1 cellular context compared by ENCODE assay signal in the genomic region with DNA sequence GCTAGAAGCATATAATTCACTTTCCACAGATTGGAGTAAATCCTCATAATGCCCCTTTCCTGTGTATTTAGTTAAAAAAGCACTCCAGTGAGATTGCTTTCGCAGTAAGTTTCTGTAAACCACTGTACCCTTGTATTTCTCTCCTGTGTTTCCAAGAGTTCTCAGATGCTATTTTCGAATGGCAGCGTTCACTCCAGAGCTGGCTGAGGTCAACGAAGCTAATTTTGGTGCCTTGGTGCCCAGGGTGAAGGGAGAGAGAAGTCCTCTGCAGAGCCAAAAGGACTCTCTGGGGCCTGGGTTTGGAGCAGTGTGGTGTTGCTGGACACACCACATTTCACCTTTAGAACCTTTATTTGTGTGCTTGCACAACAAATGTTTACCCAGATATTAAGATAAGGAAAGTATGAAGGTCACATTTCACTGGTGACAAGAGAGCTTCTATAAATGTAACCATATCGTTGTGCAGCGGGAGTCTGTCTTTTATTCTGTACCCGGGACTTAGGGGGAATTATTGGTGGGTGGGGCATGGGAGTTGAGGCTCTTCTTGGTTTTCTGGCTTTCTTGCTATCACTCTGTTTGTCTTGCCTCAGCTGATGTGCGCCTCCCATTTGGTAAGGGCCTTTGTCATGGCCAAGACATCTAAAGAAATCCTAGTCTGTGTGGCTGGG.
TF ChIP-seq lines count a peak whose summit lies in the region.

No MANE protein-coding gene starts in this region.

TF ChIP-seq in HepG2, 621 proteins besides CTCF, POLR2A, EP300 and RAD21 (continued from another document):
- TF ChIP-seq, protein P1, sequence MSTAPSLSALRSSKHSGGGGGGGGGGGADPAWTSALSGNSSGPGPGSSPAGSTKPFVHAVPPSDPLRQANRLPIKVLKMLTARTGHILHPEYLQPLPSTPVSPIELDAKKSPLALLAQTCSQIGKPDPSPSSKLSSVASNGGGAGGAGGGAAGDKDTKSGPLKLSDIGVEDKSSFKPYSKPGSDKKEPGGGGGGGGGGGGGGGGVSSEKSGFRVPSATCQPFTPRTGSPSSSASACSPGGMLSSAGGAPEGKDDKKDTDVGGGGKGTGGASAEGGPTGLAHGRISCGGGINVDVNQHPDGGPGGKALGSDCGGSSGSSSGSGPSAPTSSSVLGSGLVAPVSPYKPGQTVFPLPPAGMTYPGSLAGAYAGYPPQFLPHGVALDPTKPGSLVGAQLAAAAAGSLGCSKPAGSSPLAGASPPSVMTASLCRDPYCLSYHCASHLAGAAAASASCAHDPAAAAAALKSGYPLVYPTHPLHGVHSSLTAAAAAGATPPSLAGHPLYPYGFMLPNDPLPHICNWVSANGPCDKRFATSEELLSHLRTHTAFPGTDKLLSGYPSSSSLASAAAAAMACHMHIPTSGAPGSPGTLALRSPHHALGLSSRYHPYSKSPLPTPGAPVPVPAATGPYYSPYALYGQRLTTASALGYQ (CRISPR knock-in tag; IDR thresholded peaks at IDR 0.05), result peak; percentile 94
- peak; percentile 86 for TF ChIP-seq MEIS2 (CRISPR knock-in tag; IDR thresholded peaks at IDR 0.05)
- TF ChIP-seq SYNCRIP (IDR thresholded peaks at IDR 0.05; ENCODE audit: insufficient read depth, low read depth, low read length), result no peak
- no peak for TF ChIP-seq KLF13 (CRISPR knock-in tag; IDR thresholded peaks at IDR 0.05)
- TF ChIP-seq REPIN1 (CRISPR knock-in tag; IDR thresholded peaks at IDR 0.05; ENCODE audit: borderline replicate concordance, low read depth), result peak; percentile 74; the same call in 1 of the 2 replicates
- TF ChIP-seq ZNF782 (CRISPR knock-in tag; IDR thresholded peaks at IDR 0.05; ENCODE audit: borderline replicate concordance), result no peak; the same call in 1 of the 2 replicates
- TF ChIP-seq, protein P2, sequence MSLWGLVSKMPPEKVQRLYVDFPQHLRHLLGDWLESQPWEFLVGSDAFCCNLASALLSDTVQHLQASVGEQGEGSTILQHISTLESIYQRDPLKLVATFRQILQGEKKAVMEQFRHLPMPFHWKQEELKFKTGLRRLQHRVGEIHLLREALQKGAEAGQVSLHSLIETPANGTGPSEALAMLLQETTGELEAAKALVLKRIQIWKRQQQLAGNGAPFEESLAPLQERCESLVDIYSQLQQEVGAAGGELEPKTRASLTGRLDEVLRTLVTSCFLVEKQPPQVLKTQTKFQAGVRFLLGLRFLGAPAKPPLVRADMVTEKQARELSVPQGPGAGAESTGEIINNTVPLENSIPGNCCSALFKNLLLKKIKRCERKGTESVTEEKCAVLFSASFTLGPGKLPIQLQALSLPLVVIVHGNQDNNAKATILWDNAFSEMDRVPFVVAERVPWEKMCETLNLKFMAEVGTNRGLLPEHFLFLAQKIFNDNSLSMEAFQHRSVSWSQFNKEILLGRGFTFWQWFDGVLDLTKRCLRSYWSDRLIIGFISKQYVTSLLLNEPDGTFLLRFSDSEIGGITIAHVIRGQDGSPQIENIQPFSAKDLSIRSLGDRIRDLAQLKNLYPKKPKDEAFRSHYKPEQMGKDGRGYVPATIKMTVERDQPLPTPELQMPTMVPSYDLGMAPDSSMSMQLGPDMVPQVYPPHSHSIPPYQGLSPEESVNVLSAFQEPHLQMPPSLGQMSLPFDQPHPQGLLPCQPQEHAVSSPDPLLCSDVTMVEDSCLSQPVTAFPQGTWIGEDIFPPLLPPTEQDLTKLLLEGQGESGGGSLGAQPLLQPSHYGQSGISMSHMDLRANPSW (CRISPR knock-in tag; IDR thresholded peaks at IDR 0.05; ENCODE audit: borderline replicate concordance), result peak; percentile 33; the same call in 1 of the 2 replicates
- TF ChIP-seq, protein P3, sequence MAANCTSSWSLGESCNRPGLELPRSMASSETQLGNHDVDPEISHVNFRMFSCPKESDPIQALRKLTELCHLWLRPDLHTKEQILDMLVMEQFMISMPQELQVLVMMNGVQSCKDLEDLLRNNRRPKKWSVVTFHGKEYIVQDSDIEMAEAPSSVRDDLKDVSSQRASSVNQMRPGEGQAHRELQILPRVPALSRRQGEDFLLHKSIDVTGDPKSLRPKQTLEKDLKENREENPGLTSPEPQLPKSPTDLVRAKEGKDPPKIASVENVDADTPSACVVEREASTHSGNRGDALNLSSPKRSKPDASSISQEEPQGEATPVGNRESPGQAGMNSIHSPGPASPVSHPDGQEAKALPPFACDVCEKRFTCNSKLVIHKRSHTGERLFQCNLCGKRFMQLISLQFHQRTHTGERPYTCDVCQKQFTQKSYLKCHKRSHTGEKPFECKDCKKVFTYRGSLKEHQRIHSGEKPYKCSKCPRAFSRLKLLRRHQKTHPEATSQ (CRISPR knock-in tag; IDR thresholded peaks at IDR 0.05; ENCODE audit: borderline replicate concordance), result 0 out of 2 replicates have a peak, but pooled peaks have one; percentile 43
- TF ChIP-seq KDM5B (CRISPR knock-in tag; IDR thresholded peaks at IDR 0.05; ENCODE audit: borderline replicate concordance), result no peak
- 0 out of 2 replicates have a peak, but pooled peaks have one; percentile 73 for TF ChIP-seq KLF11 (CRISPR knock-in tag; IDR thresholded peaks at IDR 0.05)
- no peak for TF ChIP-seq SMYD3 (CRISPR knock-in tag; IDR thresholded peaks at IDR 0.05)
- peak; percentile 91 for TF ChIP-seq NFIC (IDR thresholded peaks at IDR 0.05; ENCODE audit: low read length)
- no peak for TF ChIP-seq SMARCC2 (IDR thresholded peaks at IDR 0.05)
- TF ChIP-seq, protein P4, sequence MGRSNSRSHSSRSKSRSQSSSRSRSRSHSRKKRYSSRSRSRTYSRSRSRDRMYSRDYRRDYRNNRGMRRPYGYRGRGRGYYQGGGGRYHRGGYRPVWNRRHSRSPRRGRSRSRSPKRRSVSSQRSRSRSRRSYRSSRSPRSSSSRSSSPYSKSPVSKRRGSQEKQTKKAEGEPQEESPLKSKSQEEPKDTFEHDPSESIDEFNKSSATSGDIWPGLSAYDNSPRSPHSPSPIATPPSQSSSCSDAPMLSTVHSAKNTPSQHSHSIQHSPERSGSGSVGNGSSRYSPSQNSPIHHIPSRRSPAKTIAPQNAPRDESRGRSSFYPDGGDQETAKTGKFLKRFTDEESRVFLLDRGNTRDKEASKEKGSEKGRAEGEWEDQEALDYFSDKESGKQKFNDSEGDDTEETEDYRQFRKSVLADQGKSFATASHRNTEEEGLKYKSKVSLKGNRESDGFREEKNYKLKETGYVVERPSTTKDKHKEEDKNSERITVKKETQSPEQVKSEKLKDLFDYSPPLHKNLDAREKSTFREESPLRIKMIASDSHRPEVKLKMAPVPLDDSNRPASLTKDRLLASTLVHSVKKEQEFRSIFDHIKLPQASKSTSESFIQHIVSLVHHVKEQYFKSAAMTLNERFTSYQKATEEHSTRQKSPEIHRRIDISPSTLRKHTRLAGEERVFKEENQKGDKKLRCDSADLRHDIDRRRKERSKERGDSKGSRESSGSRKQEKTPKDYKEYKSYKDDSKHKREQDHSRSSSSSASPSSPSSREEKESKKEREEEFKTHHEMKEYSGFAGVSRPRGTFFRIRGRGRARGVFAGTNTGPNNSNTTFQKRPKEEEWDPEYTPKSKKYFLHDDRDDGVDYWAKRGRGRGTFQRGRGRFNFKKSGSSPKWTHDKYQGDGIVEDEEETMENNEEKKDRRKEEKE (IDR thresholded peaks at IDR 0.05), result no peak
- TF ChIP-seq KMT2A (CRISPR knock-in tag; IDR thresholded peaks at IDR 0.05), result peak; percentile 66; the same call in 1 of the 2 replicates
- TF ChIP-seq SMC3 (IDR thresholded peaks at IDR 0.05; ENCODE audit: low read length), result peak; percentile 20; the same call in 1 of the 2 replicates
- TF ChIP-seq NFIB (CRISPR knock-in tag; IDR thresholded peaks at IDR 0.05; ENCODE audit: borderline replicate concordance), result no peak
- peak; percentile 99 for TF ChIP-seq GATAD2A (CRISPR knock-in tag; IDR thresholded peaks at IDR 0.05)
- no peak for TF ChIP-seq ZFP37 (CRISPR knock-in tag; IDR thresholded peaks at IDR 0.05; ENCODE audit: borderline replicate concordance)
- TF ChIP-seq NAIF1 (CRISPR knock-in tag; IDR thresholded peaks at IDR 0.05; ENCODE audit: borderline replicate concordance), result no peak
- no peak for TF ChIP-seq ZFYVE20 (CRISPR knock-in tag; IDR thresholded peaks at IDR 0.05; ENCODE audit: borderline replicate concordance, low read depth)
- TF ChIP-seq, protein P5, sequence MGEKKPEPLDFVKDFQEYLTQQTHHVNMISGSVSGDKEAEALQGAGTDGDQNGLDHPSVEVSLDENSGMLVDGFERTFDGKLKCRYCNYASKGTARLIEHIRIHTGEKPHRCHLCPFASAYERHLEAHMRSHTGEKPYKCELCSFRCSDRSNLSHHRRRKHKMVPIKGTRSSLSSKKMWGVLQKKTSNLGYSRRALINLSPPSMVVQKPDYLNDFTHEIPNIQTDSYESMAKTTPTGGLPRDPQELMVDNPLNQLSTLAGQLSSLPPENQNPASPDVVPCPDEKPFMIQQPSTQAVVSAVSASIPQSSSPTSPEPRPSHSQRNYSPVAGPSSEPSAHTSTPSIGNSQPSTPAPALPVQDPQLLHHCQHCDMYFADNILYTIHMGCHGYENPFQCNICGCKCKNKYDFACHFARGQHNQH (CRISPR knock-in tag; IDR thresholded peaks at IDR 0.05), result peak; percentile 79; the same call in 1 of the 2 replicates
- TF ChIP-seq HES4 (CRISPR knock-in tag; IDR thresholded peaks at IDR 0.05; ENCODE audit: borderline replicate concordance), result no peak
- no peak for TF ChIP-seq ZNF138 (CRISPR knock-in tag; IDR thresholded peaks at IDR 0.05; ENCODE audit: low read depth)
- no peak for TF ChIP-seq AGO2 (optimal IDR thresholded peaks at IDR 0.05; ENCODE audit: low read depth, low read length)
- TF ChIP-seq MXI1 (IDR thresholded peaks at IDR 0.05; ENCODE audit: borderline replicate concordance, low read depth, low read length), result peak; percentile 21; the same call in 1 of the 3 replicates
- TF ChIP-seq, protein P6, sequence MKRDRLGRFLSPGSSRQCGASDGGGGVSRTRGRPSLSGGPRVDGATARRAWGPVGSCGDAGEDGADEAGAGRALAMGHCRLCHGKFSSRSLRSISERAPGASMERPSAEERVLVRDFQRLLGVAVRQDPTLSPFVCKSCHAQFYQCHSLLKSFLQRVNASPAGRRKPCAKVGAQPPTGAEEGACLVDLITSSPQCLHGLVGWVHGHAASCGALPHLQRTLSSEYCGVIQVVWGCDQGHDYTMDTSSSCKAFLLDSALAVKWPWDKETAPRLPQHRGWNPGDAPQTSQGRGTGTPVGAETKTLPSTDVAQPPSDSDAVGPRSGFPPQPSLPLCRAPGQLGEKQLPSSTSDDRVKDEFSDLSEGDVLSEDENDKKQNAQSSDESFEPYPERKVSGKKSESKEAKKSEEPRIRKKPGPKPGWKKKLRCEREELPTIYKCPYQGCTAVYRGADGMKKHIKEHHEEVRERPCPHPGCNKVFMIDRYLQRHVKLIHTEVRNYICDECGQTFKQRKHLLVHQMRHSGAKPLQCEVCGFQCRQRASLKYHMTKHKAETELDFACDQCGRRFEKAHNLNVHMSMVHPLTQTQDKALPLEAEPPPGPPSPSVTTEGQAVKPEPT (CRISPR knock-in tag; IDR thresholded peaks at IDR 0.05; ENCODE audit: low read depth), result no peak
- TF ChIP-seq ELF3 (CRISPR knock-in tag; IDR thresholded peaks at IDR 0.05), result peak; percentile 93
- TF ChIP-seq, protein P7, sequence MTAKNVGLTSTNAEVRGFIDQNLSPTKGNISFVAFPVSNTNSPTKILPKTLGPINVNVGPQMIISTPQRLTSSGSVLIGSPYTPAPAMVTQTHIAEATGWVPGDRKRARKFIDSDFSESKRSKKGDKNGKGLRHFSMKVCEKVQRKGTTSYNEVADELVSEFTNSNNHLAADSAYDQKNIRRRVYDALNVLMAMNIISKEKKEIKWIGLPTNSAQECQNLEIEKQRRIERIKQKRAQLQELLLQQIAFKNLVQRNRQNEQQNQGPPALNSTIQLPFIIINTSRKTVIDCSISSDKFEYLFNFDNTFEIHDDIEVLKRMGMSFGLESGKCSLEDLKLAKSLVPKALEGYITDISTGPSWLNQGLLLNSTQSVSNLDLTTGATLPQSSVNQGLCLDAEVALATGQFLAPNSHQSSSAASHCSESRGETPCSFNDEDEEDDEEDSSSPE (CRISPR knock-in tag; IDR thresholded peaks at IDR 0.05), result peak; percentile 57; the same call in 1 of the 2 replicates
- no peak for TF ChIP-seq ZNF891 (CRISPR knock-in tag; IDR thresholded peaks at IDR 0.05)
- no peak for TF ChIP-seq ZKSCAN5 (CRISPR knock-in tag; IDR thresholded peaks at IDR 0.05)
- peak; percentile 88 for TF ChIP-seq ZBTB20 (CRISPR knock-in tag; IDR thresholded peaks at IDR 0.05; ENCODE audit: borderline replicate concordance, low read depth)
- no peak for TF ChIP-seq ZNF749 (CRISPR knock-in tag; IDR thresholded peaks at IDR 0.05; ENCODE audit: borderline replicate concordance)
- peak; percentile 77; the same call in 1 of the 2 replicates for TF ChIP-seq SIN3A (IDR thresholded peaks at IDR 0.05; ENCODE audit: borderline replicate concordance, low read depth, low read length)
- TF ChIP-seq, protein P8, sequence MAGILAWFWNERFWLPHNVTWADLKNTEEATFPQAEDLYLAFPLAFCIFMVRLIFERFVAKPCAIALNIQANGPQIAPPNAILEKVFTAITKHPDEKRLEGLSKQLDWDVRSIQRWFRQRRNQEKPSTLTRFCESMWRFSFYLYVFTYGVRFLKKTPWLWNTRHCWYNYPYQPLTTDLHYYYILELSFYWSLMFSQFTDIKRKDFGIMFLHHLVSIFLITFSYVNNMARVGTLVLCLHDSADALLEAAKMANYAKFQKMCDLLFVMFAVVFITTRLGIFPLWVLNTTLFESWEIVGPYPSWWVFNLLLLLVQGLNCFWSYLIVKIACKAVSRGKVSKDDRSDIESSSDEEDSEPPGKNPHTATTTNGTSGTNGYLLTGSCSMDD (CRISPR knock-in tag; IDR thresholded peaks at IDR 0.05), result no peak
- peak; percentile 92 for TF ChIP-seq ZNF775 (CRISPR knock-in tag; IDR thresholded peaks at IDR 0.05; ENCODE audit: borderline replicate concordance)
- TF ChIP-seq, protein P9, sequence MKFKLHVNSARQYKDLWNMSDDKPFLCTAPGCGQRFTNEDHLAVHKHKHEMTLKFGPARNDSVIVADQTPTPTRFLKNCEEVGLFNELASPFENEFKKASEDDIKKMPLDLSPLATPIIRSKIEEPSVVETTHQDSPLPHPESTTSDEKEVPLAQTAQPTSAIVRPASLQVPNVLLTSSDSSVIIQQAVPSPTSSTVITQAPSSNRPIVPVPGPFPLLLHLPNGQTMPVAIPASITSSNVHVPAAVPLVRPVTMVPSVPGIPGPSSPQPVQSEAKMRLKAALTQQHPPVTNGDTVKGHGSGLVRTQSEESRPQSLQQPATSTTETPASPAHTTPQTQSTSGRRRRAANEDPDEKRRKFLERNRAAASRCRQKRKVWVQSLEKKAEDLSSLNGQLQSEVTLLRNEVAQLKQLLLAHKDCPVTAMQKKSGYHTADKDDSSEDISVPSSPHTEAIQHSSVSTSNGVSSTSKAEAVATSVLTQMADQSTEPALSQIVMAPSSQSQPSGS (CRISPR knock-in tag; IDR thresholded peaks at IDR 0.05), result peak; percentile 78
- no peak for TF ChIP-seq ZNF598 (CRISPR knock-in tag; IDR thresholded peaks at IDR 0.05; ENCODE audit: borderline replicate concordance)
- TF ChIP-seq NCOA1 (CRISPR knock-in tag; IDR thresholded peaks at IDR 0.05), result 0 out of 2 replicates have a peak, but pooled peaks have one; percentile 56
